In the genomic region with DNA sequence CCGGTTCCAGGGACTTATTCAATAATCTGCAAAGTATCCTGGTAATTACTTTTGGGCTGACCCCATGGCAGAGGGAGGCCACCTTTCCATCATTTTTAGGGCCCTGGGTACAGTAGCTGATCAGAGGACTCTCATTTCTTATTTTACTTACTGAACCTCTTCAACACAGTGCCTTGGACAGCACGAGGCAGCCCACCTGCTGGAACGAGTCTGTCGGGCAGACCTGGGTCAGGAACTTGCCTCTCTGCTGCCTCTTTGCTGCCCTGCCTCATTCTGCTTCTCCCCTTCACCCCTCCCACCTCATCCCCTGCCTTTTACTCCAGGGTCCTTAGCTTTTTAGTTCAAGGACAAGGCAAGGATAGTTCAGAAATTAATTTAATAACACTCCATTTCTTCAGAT, we compare ENCODE assay signal across 12 cellular contexts.
A peak's percentile ranks its signal among the peaks of the same experiment; 100 is the strongest.
DNase-seq lines count a peak whose midpoint lies in the region; ATAC-seq, FAIRE-seq and TF ChIP-seq lines count a peak whose summit lies in the region.
"Had no signal": no experiment of that assay in that cellular context is flagged by ENCODE, and none has a peak within 500 bp of the region (broad histone marks: within the 10 kb centered on the region; RNA-seq: fewer than 3 reads in every experiment).

No MANE protein-coding gene starts in this region.

- no peak overlapping the region for H3K9ac ChIP-seq in H1 (replicated peaks in 1 of 4; ENCODE audit: extremely low read depth in 1 of 4, low read depth in 3 of 4, low read length in 3 of 4)

- no peaks in the 10 kb centered on the region for H3K27me3 Mint-ChIP-seq in naive thymus-derived CD8-positive, alpha-beta T cell
- H3K27me3 Mint-ChIP-seq: activated CD8-positive, alpha-beta T cell treated with anti-CD3 and anti-CD28 coated beads for 36 hours had no signal

- peak overlapping the region; percentile 90 to 99 (median 97) for H3K27ac Mint-ChIP-seq in naive thymus-derived CD8-positive, alpha-beta T cell

- no peak overlapping the region for H3K18ac ChIP-seq in H1 (ENCODE audit: extremely low read depth, low read length)

- H3K9me3 ChIP-seq in right cardiac atrium (ENCODE audit: control insufficient read depth, low read length) (no peaks in the 10 kb centered on the region), H1 (ENCODE audit: insufficient read depth in 2 of 2, low read depth in 1 of 2, low read length in 1 of 2) (no peaks in the 10 kb centered on the region), uterus (no peaks in the 10 kb centered on the region), small intestine (ENCODE audit: control insufficient read depth, low read depth) (no peaks in the 10 kb centered on the region)
- H3K9me3 ChIP-seq: adrenal gland had no signal

- peak; percentile 3 for ATAC-seq in Right ventricle myocardium superior (ENCODE audit: poor library complexity)
- no peak for ATAC-seq in right cardiac atrium
- ATAC-seq in naive thymus-derived CD8-positive, alpha-beta T cell = no peak
- no peak for ATAC-seq in HG03354 (IDR thresholded peaks at IDR 0.05; ENCODE audit: poor library complexity, severe bottlenecking, unreplicated experiment)

- peaks cover 0 to 10% (median 0%) of the 10 kb centered on the region in 3 donors for H3K36me3 Mint-ChIP-seq in naive thymus-derived CD8-positive, alpha-beta T cell

- POLR2A ChIA-PET in H1 (lab: Charles Lee; ENCODE audit: partially characterized antibody) = interaction anchor here (0.9 to 1.4 kb wide), 2 partner anchors 339 to 341 kb away, joined by 3 read pairs; partner anchors contain the start of gene EIF4G2
- POLR2A ChIA-PET in naive thymus-derived CD8-positive, alpha-beta T cell (lab: Charles Lee) = interaction anchor here (0.9 to 2.9 kb wide), 6 partner anchors 9 to 340 kb away, joined by 3 to 25 read pairs (median 5); partner anchors contain the start of genes EIF4G2 and ZBED5

- CTCF ChIA-PET in H1 (lab: Charles Lee; ENCODE audit: partially characterized antibody) = interaction anchor here (0.6 to 4.2 kb wide), 20 partner anchors 7 to 128 kb away, joined by 3 to 38 read pairs (median 4); no protein-coding TSS in a partner anchor

- H3K56ac ChIP-seq in H1 (replicated peaks; ENCODE audit: insufficient read length, low read depth, low read length) = no peak overlapping the region

- H3K4me3 ChIP-seq in right cardiac atrium (ENCODE audit: low read length) (no peak overlapping the region), H1 (ENCODE audit: extremely low read depth in 1 of 4, insufficient read depth in 2 of 4, low read depth in 3 of 4, low read length in 4 of 4) (no peak overlapping the region), uterus (no peak overlapping the region), small intestine (ENCODE audit: low read depth in 1 of 2, low read length in 2 of 2) (no peak overlapping the region)
- H3K4me3 ChIP-seq: adrenal gland had no signal

- H3K27me3 ChIP-seq in right cardiac atrium (ENCODE audit: control insufficient read depth, insufficient read depth) (no peaks in the 10 kb centered on the region), H1 (replicated peaks in 1 of 4; ENCODE audit: control insufficient read depth in 3 of 4, extremely low read depth in 1 of 4, insufficient read depth in 3 of 4, low read length in 3 of 4) (no peaks in the 10 kb centered on the region; a peak in 1 of 7 replicates), uterus (no peaks in the 10 kb centered on the region), small intestine (ENCODE audit: control insufficient read depth in 2 of 2, insufficient read depth in 2 of 2, low read length in 2 of 2) (no peaks in the 10 kb centered on the region)
- H3K27me3 ChIP-seq: adrenal gland had no signal

- H4K8ac ChIP-seq in H1 (ENCODE audit: extremely low read depth, insufficient read depth, low read length) = no peak overlapping the region

- H3K4me1 ChIP-seq in right cardiac atrium (ENCODE audit: control insufficient read depth, insufficient read depth, low read length) = no peaks in the 10 kb centered on the region
- no peaks in the 10 kb centered on the region; a peak in 1 of 7 replicates for H3K4me1 ChIP-seq in H1 (replicated peaks in 1 of 4; ENCODE audit: control insufficient read depth in 3 of 4, insufficient read depth in 4 of 4, low read length in 3 of 4)
- H3K4me1 ChIP-seq in uterus = no peaks in the 10 kb centered on the region
- peaks cover 0 to 2% of the 10 kb centered on the region in 2 donors for H3K4me1 ChIP-seq in small intestine (ENCODE audit: control insufficient read depth in 2 of 2, insufficient read depth in 1 of 2, low read depth in 1 of 2, low read length in 1 of 2)
- H3K4me1 ChIP-seq: adrenal gland had no signal

- no peak overlapping the region for H2BK20ac ChIP-seq in H1 (ENCODE audit: low read length)

- no peak for DNase-seq in Right ventricle myocardium superior
- no peak for DNase-seq in right cardiac atrium
- DNase-seq in H1 (ENCODE audit: low read depth in 1 of 2, low spot score in 2 of 2) = no peak
- no peak for DNase-seq in naive thymus-derived CD8-positive, alpha-beta T cell
- DNase-seq in uterus = no peak
- no peak for DNase-seq in small intestine
- no peak for DNase-seq in activated CD8-positive, alpha-beta memory T cell treated with anti-CD3 and anti-CD28 coated beads, Interleukin-2, amount 50 U/mL, for 4 hours
- DNase-seq: NCI-H2107 had no signal

- H2BK120ac ChIP-seq in H1 (replicated peaks; ENCODE audit: low read depth, low read length) = no peak overlapping the region

- no peaks in the 10 kb centered on the region for H3K79me2 ChIP-seq in H1 (ENCODE audit: control insufficient read depth in 1 of 2, insufficient read depth in 2 of 2, low read length in 2 of 2)

- TF ChIP-seq CTCF in H1 (IDR thresholded peaks at IDR 0.05; ENCODE audit: control extremely low read depth in 1 of 3, insufficient read depth in 1 of 3, low read depth in 1 of 3, low read length in 3 of 3) = no peak
- no peak for TF ChIP-seq CTCF in uterus (IDR thresholded peaks at IDR 0.05)

- H2AFZ ChIP-seq in H1 (ENCODE audit: low read length) = no peak overlapping the region

- no peak for TF ChIP-seq RAD21 in H1 (IDR thresholded peaks at IDR 0.05 in 1 of 2, conservative IDR thresholded peaks at IDR 0.05 in 1 of 2; ENCODE audit: low read depth in 2 of 2, low read length in 2 of 2)

- no peak overlapping the region for H3K27ac ChIP-seq in right cardiac atrium (ENCODE audit: low read length)
- H3K27ac ChIP-seq in H1 (ENCODE audit: low read depth, low read length) = no peak overlapping the region
- peak overlapping the region; percentile 53 to 83 for H3K27ac ChIP-seq in uterus
- H3K27ac ChIP-seq in small intestine (ENCODE audit: low read depth in 1 of 2, low read length in 1 of 2) = no peak overlapping the region

- FAIRE-seq in H1 (lab: Jason Lieb, UNC) (no peak), small intestine (lab: Jason Lieb, UNC) (no peak)
- FAIRE-seq: A204.1 had no signal

- no peak overlapping the region for H4K5ac ChIP-seq in H1 (ENCODE audit: insufficient read length, low read depth, low read length)

- no peak overlapping the region for H2BK5ac ChIP-seq in H1 (ENCODE audit: low read depth, low read length)

- H3K79me1 ChIP-seq in H1 (ENCODE audit: low read depth, low read length) = no peaks in the 10 kb centered on the region

- peaks cover 31 to 61% (median 47%) of the 10 kb centered on the region in 4 donors for H3K4me1 Mint-ChIP-seq in naive thymus-derived CD8-positive, alpha-beta T cell

- H3K9me3 Mint-ChIP-seq in naive thymus-derived CD8-positive, alpha-beta T cell = peaks cover 0 to 7% (median 0%) of the 10 kb centered on the region in 9 donors

- no peak overlapping the region for H2BK15ac ChIP-seq in H1 (ENCODE audit: low read length)

- H3K23me2 ChIP-seq in H1 (ENCODE audit: low read depth, low read length) = no peaks in the 10 kb centered on the region

- 70% methylated on average over 4 of the region's 4 CpGs for WGBS in right cardiac atrium
- 84% methylated on average over 4 of the region's 4 CpGs; no CpG with 5 or more reads in 1 of the 2 experiments for WGBS in H1 (ENCODE audit: extremely low coverage in 1 of 2, insufficient coverage in 1 of 2, insufficient read length in 1 of 2, insufficient replicate concordance in 2 of 2, low coverage in 1 of 2, low lambda C conversion rate in 2 of 2, missing lambda C conversion rate in 1 of 2), 2 experiments
- WGBS in small intestine, 3 donors = 75 to 79% (median 78%) methylated on average over 4 of the region's 4 CpGs

- no peak overlapping the region for H3K23ac ChIP-seq in H1 (ENCODE audit: insufficient read length)

- TF ChIP-seq POLR2A in H1 (IDR thresholded peaks at IDR 0.05; ENCODE audit: control extremely low read depth in 1 of 2, low read depth in 2 of 2, low read length in 2 of 2) (no peak), uterus (IDR thresholded peaks at IDR 0.05) (no peak)

- H3K14ac ChIP-seq in H1 (ENCODE audit: insufficient read length) = no peak overlapping the region

- H4K91ac ChIP-seq in H1 (replicated peaks; ENCODE audit: insufficient read length, low read length) = no peak overlapping the region

- no peaks in the 10 kb centered on the region for H4K20me1 ChIP-seq in H1 (replicated peaks in 1 of 2; ENCODE audit: control insufficient read depth in 1 of 2, insufficient read depth in 2 of 2, low read length in 2 of 2)

- H3K36me3 ChIP-seq in H1 (ENCODE audit: control insufficient read depth in 2 of 4, insufficient read depth in 4 of 4, low read length in 3 of 4) (no peaks in the 10 kb centered on the region), uterus (no peaks in the 10 kb centered on the region), small intestine (ENCODE audit: control insufficient read depth in 2 of 2, insufficient read depth in 2 of 2, low read length in 2 of 2) (no peaks in the 10 kb centered on the region)
- H3K36me3 ChIP-seq: adrenal gland had no signal

- TF ChIP-seq EP300 in H1 (IDR thresholded peaks at IDR 0.05; ENCODE audit: borderline replicate concordance in 1 of 2, low read depth in 2 of 2, low read length in 2 of 2) = no peak

- no peak overlapping the region for H3K4me2 ChIP-seq in H1 (ENCODE audit: insufficient read depth in 1 of 2, low read depth in 2 of 2, low read length in 2 of 2)

- H3K4ac ChIP-seq in H1 (replicated peaks; ENCODE audit: insufficient read length, low read depth, low read length) = no peak overlapping the region

- peak overlapping the region; percentile 91 for H2BK12ac ChIP-seq in H1 (ENCODE audit: low read depth, low read length)

- no peak overlapping the region for H2AK5ac ChIP-seq in H1 (ENCODE audit: low read depth, low read length)

- intact Hi-C loops in Right ventricle myocardium superior (cut with DNase I) (no loop called here), right cardiac atrium (cut with DNase I) (no loop called here), uterus (cut with DNase I; ENCODE audit: low total_unique reads) (no loop called here)

- peak overlapping the region in 8 of 10 donors; percentile 17 to 78 (median 46) for H3K4me3 Mint-ChIP-seq in naive thymus-derived CD8-positive, alpha-beta T cell
- H3K4me3 Mint-ChIP-seq: activated CD8-positive, alpha-beta T cell treated with anti-CD3 and anti-CD28 coated beads for 36 hours had no signal

TF ChIP-seq in H1, 55 proteins besides CTCF, POLR2A, EP300 and RAD21 (continues in another document):
- TF ChIP-seq CHD2 (IDR thresholded peaks at IDR 0.05; ENCODE audit: low read length) = no peak
- TF ChIP-seq SP1 (IDR thresholded peaks at IDR 0.05; ENCODE audit: low read depth, low read length) = no peak

Comparison
In these comparisons a context has a peak if more than half of its experiments do, and no peak if none do; other contexts are left out.
1. H3K27ac ChIP-seq: peak in uterus (2 of 2); none in right cardiac atrium (single experiment), H1 (single experiment) and small intestine (0 of 2).